7 cellular contexts compared by ENCODE assay signal in genomic region chr10:28520828-28521227, GRCh38. TPM values are rescaled to one million over a fixed set of nuclear protein-coding genes. Genes with fewer than 3 reads are reported as not detected.
DNase-seq lines count a peak whose midpoint lies in the region; FAIRE-seq and TF ChIP-seq lines count a peak whose summit lies in the region.
"Not testable (repeated sequence)": the region's sequence is repeated elsewhere in the genome, so short reads cannot be mapped to it uniquely, and the experiment has no call there.

No MANE protein-coding gene starts in this region.

- not testable (repeated sequence) for H3K4me1 Mint-ChIP-seq in astrocyte (ENCODE audit: low read depth, unreplicated experiment)

- not testable (repeated sequence) for H3K4me2 ChIP-seq in astrocyte (ENCODE audit: low read length); osteoblast (ENCODE audit: insufficient read depth, low read length)

- not testable (repeated sequence) for H3K27ac ChIP-seq in astrocyte (ENCODE audit: low read depth, low read length)
- H3K27ac ChIP-seq in osteoblast (ENCODE audit: low read depth, low read length) = peak overlapping the region; percentile 56

- DNase-seq in EH (ENCODE audit: low read depth) (peak; percentile 82), HS-5 (ENCODE audit: low read depth) (peak; percentile 29), RKO (ENCODE audit: low spot score) (peak; percentile 45), astrocyte (ENCODE audit: low read depth) (peak; percentile 71), dedifferentiated amniotic fluid mesenchymal stem cell (ENCODE audit: extremely low spot score) (peak; percentile 58), fibroblast of pulmonary artery (ENCODE audit: low read depth) (peak; percentile 72)
- not testable (repeated sequence) for DNase-seq in osteoblast (ENCODE audit: insufficient read length, low spot score, missing footprints)

- peaks cover 24% of the 10 kb centered on the region for H3K36me3 Mint-ChIP-seq in astrocyte (ENCODE audit: low read depth, unreplicated experiment)

- H3K4me3 Mint-ChIP-seq in astrocyte (ENCODE audit: unreplicated experiment) = not testable (repeated sequence)

- not testable (repeated sequence) for FAIRE-seq in astrocyte (lab: Jason Lieb, UNC)

- not testable (repeated sequence) for TF ChIP-seq CTCF in astrocyte (IDR thresholded peaks at IDR 0.05; ENCODE audit: insufficient read depth, low read depth, low read length); fibroblast of pulmonary artery (IDR thresholded peaks at IDR 0.05; ENCODE audit: low read length, missing control alignments); osteoblast (IDR thresholded peaks at IDR 0.05; ENCODE audit: extremely low read depth, low read depth, low read length)

- not testable (repeated sequence) for H3K9me3 Mint-ChIP-seq in astrocyte (ENCODE audit: unreplicated experiment)

- H4K20me1 ChIP-seq in astrocyte (ENCODE audit: insufficient read depth, low read length); osteoblast (ENCODE audit: insufficient read depth, low read length): not testable (repeated sequence)

- H3K36me3 ChIP-seq in astrocyte (ENCODE audit: insufficient read depth, low read length) = not testable (repeated sequence)
- H3K36me3 ChIP-seq in osteoblast (ENCODE audit: insufficient read depth, low read length) = peaks cover 23% of the 10 kb centered on the region

- H3K4me1 ChIP-seq in astrocyte (ENCODE audit: insufficient read depth, low read length); osteoblast (ENCODE audit: insufficient read depth, low read length): not testable (repeated sequence)

- not testable (repeated sequence) for H3K27me3 Mint-ChIP-seq in astrocyte (ENCODE audit: low read depth, unreplicated experiment)

- H3K27me3 ChIP-seq in astrocyte (ENCODE audit: insufficient read depth, low read length); osteoblast (ENCODE audit: insufficient read depth, low read length): not testable (repeated sequence)

- not testable (repeated sequence) for H3K27ac Mint-ChIP-seq in astrocyte (ENCODE audit: unreplicated experiment)

- H3K9me3 ChIP-seq in astrocyte (ENCODE audit: insufficient read depth, low read depth, low read length); osteoblast (ENCODE audit: low read depth, low read length): not testable (repeated sequence)

- not testable (repeated sequence) for H3K4me3 ChIP-seq in astrocyte (ENCODE audit: insufficient read depth, low read depth, low read length); fibroblast of pulmonary artery (replicated peaks; ENCODE audit: low read depth, low read length); osteoblast (ENCODE audit: insufficient read depth, low read length)

- not testable (repeated sequence) for H2AFZ ChIP-seq in astrocyte (ENCODE audit: low read depth, low read length); osteoblast (ENCODE audit: low read length)

- H3K9ac ChIP-seq in astrocyte (ENCODE audit: low read length) = not testable (repeated sequence)

- H3K79me2 ChIP-seq in astrocyte (ENCODE audit: insufficient read depth, low read length); osteoblast (ENCODE audit: insufficient read depth, low read length): not testable (repeated sequence)

RNA-seq across cellular contexts. Expression of gene WAC, which starts 12.1 kb away (rescaled TPM):
- total RNA-seq in astrocyte = 112 and 123 TPM in 2 replicates
- 77.1 and 93.4 TPM in 2 replicates for total RNA-seq in osteoblast
